In the genomic region with DNA sequence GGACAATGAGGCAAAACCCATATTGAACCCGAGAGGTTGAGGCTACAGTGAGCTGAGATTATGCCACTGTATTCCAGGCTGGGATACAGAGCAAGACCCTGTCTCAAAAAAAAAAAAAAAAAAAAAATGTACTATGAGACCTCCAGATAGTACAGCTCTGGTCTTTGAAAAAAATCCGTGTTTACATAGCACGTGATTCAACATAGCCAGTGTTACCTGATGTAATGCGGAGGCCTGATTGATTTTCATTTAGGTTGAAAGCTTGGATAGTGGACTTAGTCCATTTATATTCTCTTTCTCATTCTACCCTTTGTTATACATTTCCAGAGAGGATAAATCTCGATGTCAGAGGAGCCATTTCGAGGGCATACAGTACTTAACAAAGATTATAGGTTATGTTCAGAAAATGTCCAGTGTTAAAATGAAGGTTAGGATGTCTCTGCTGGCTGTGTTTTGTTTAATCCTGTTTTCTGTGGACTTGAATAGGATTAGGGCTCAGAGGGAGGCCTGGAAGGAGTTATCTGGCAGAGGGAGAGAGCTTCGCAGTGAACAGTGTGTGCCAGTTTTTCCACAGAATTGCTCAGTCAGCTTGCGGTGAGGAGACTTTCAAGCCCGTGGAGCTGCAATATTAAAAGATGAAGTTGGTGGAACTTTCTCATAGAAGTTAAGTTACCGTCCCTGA, we compare ENCODE assay signal across 13 cellular contexts. TPM values are rescaled to one million over a fixed set of nuclear protein-coding genes. Genes with fewer than 3 reads are reported as not detected.
DNase-seq lines count a peak whose midpoint lies in the region; ATAC-seq, FAIRE-seq and TF ChIP-seq lines count a peak whose summit lies in the region.
"Had no signal": no experiment of that assay in that cellular context is flagged by ENCODE, and none has a peak within 500 bp of the region (broad histone marks: within the 10 kb centered on the region; RNA-seq: fewer than 3 reads in every experiment).

No MANE protein-coding gene starts in this region.

- no peak overlapping the region for H3K27ac ChIP-seq in right atrium auricular region

- TF ChIP-seq CTCF in right atrium auricular region (IDR thresholded peaks at IDR 0.05) (no peak), choroid plexus epithelial cell (conservative IDR thresholded peaks at IDR 0.05; ENCODE audit: low read depth, low read length) (no peak)

- H3K4me3 ChIP-seq in right atrium auricular region: no peak overlapping the region
- H3K4me3 ChIP-seq in choroid plexus epithelial cell (ENCODE audit: low read depth, low read length): no peak overlapping the region

- no peaks in the 10 kb centered on the region for H3K27me3 ChIP-seq in right atrium auricular region

- no peak for FAIRE-seq in RCC 7860 (lab: Jason Lieb, UNC)

- peaks cover 0 to 10% of the 10 kb centered on the region in 2 donors for H3K4me1 ChIP-seq in right atrium auricular region

- H3K9me3 ChIP-seq in right atrium auricular region: no peaks in the 10 kb centered on the region

- intact Hi-C loops in left cardiac atrium (cut with DNase I): no loop called here

- ATAC-seq in left cardiac atrium (peak; percentile 65 to 82), HG03159 (IDR thresholded peaks at IDR 0.05; ENCODE audit: unreplicated experiment) (no peak)
- ATAC-seq: activated CD8-positive, alpha-beta T cell treated with anti-CD3 and anti-CD28 coated beads for 36 hours had no signal

- H3K36me3 ChIP-seq in right atrium auricular region: no peaks in the 10 kb centered on the region

- DNase-seq in left cardiac atrium: no peak
- DNase-seq in right atrium auricular region (ENCODE audit: low spot score): no peak
- DNase-seq in choroid plexus epithelial cell (ENCODE audit: low read depth): peak; percentile 47
- peak; percentile 73 for DNase-seq in medulla oblongata (ENCODE audit: extremely low spot score)
- DNase-seq in RCC 7860 (ENCODE audit: low spot score): no peak
- no peak for DNase-seq in NCI-H2196 (lab: John Stamatoyannopoulos, UW; ENCODE audit: unreplicated experiment)
- DNase-seq in foreskin melanocyte: no peak
- DNase-seq: activated CD8-positive, alpha-beta T cell treated with anti-CD3 and anti-CD28 coated beads for 36 hours; effector memory CD4-positive, alpha-beta T cell; GF-D8; NCI-H2081 treated with DMSO at 0.1 percent for 48 hours; stimulated activated CD4-positive, alpha-beta T cell treated with anti-CD3 and anti-CD28 coated beads, Interleukin-2, amount 100 ng/mL, for 48 hours had no signal

RNA-seq across cellular contexts. Expression of a gene that starts 33.9 kb away (rescaled TPM):
- 10 to 100 TPM; 70.9 to 99.8 TPM for total RNA-seq in left cardiac atrium
- total RNA-seq in right atrium auricular region: 10 to 100 TPM; 47.9 to 49.4 TPM

Comparison
In these comparisons a context has a peak if more than half of its experiments do, and no peak if none do; other contexts are left out.
1. DNase-seq: peak in choroid plexus epithelial cell (single experiment) and medulla oblongata (single experiment); none in left cardiac atrium (single experiment), right atrium auricular region (single experiment), RCC 7860 (single experiment), NCI-H2196 (single experiment) and foreskin melanocyte (single experiment).